ENCODE assay signal across 16 cellular contexts in genomic region chr12:108807996-108808725, GRCh38. TPM values are rescaled to one million over a fixed set of nuclear protein-coding genes. Genes with fewer than 3 reads are reported as not detected.
DNase-seq lines count a peak whose midpoint lies in the region; ATAC-seq, FAIRE-seq and TF ChIP-seq lines count a peak whose summit lies in the region.
"Had no signal": no experiment of that assay in that cellular context is flagged by ENCODE, and none has a peak within 500 bp of the region (broad histone marks: within the 10 kb centered on the region; RNA-seq: fewer than 3 reads in every experiment).

No MANE protein-coding gene starts in this region.

- no peak for TF ChIP-seq CTCF in HFFc6 (IDR thresholded peaks at IDR 0.05)

- peak; percentile 91 for FAIRE-seq in endometrium (lab: Jason Lieb, UNC)

- no peaks in the 10 kb centered on the region for H3K9me3 Mint-ChIP-seq in HFFc6

- H3K4me3 Mint-ChIP-seq in HFFc6, result no peak overlapping the region

- peak in 2 of 3 experiments; percentile 14 to 56 for DNase-seq in NCI-H1417 (lab: John Stamatoyannopoulos, UW)
- no peak for DNase-seq in NCI-H1417 treated with DMSO at 0.1 percent for 48 hours (lab: John Stamatoyannopoulos, UW)
- DNase-seq in HFFc6, result no peak
- peak; percentile 68 for DNase-seq in posterior vena cava (ENCODE audit: low spot score)
- no peak for DNase-seq in NCI-H146 (lab: John Stamatoyannopoulos, UW)
- no peak for DNase-seq in HEK293T (ENCODE audit: extremely low spot score)
- DNase-seq: activated CD4-positive, alpha-beta T cell treated with anti-CD3 and anti-CD28 coated beads, Interleukin-2, amount 50 U/mL, for 4 hours; C1 segment of cervical spinal cord; DMS153; NCI-H2081; NCI-H526 treated with DMSO at 0.1 percent for 48 hours; OCI-M1; SIG-M5 had no signal

- peak overlapping the region; percentile 69 for H3K27ac Mint-ChIP-seq in HFFc6
- H3K27ac Mint-ChIP-seq: progenitor cell of endocrine pancreas had no signal

- H3K4me1 Mint-ChIP-seq in HFFc6 (ENCODE audit: low read depth), result peaks cover 42% of the 10 kb centered on the region

- CTCF ChIA-PET in HEK293T (lab: Yijun Ruan, JAX), result interaction anchor here (0.6 kb wide), 1 partner anchor 179 kb away, joined by 3 read pairs; no protein-coding TSS in a partner anchor

- POLR2A ChIA-PET in HEK293T (lab: Yijun Ruan, JAX), result no interaction called here

- intact Hi-C loops in posterior vena cava (cut with DNase I), result loop anchor here in 1 of 2 donors (5.0 kb wide), 2 partner anchors 44 to 144 kb away; no protein-coding TSS in a partner anchor

- peaks cover 60% of the 10 kb centered on the region for H3K36me3 Mint-ChIP-seq in HFFc6 (ENCODE audit: low read depth)

- no peak for ATAC-seq in HG03039 (IDR thresholded peaks at IDR 0.05; ENCODE audit: unreplicated experiment)

- H3K27me3 Mint-ChIP-seq in HFFc6 (ENCODE audit: insufficient read depth), result peaks cover 14% of the 10 kb centered on the region
- H3K27me3 Mint-ChIP-seq: progenitor cell of endocrine pancreas had no signal

TF ChIP-seq in HEK293T, 16 proteins besides CTCF, POLR2A, EP300 and RAD21:
- TF ChIP-seq CTBP1 (IDR thresholded peaks at IDR 0.05; ENCODE audit: borderline replicate concordance) (no peak), SP1 (IDR thresholded peaks at IDR 0.05) (no peak), FOXA1 (IDR thresholded peaks at IDR 0.05) (no peak), BHLHE40 (IDR thresholded peaks at IDR 0.05; ENCODE audit: borderline replicate concordance) (no peak), NFRKB (IDR thresholded peaks at IDR 0.05) (no peak), FOXM1 (IDR thresholded peaks at IDR 0.05; ENCODE audit: borderline replicate concordance) (no peak), SUZ12 (IDR thresholded peaks at IDR 0.05) (no peak), ARNT (IDR thresholded peaks at IDR 0.05) (no peak), HDGF (IDR thresholded peaks at IDR 0.05; ENCODE audit: borderline replicate concordance) (no peak)

RNA-seq across cellular contexts. Expression of gene SSH1, which starts 49.2 kb away (rescaled TPM):
- total RNA-seq in HFFc6 (2021; fragmentation: NEBNext Ultra II Directional; extraction: Animal tissue kit (Norgen Biotek cat#: 25700)), result 10 to 100 TPM; 75.8 to 96.2 (median 79.1) TPM
- total RNA-seq in posterior vena cava, result 10 to 100 TPM; 34.7 to 43.9 TPM

Comparison
In these comparisons a context has a peak if more than half of its experiments do, and no peak if none do; other contexts are left out.
1. DNase-seq: peak in NCI-H1417 (2 of 3) and posterior vena cava (single experiment); none in NCI-H1417 treated with DMSO at 0.1 percent for 48 hours (single experiment), HFFc6 (single experiment), NCI-H146 (single experiment) and HEK293T (single experiment).